8 cellular contexts compared by ENCODE assay signal in genomic region chr15:84034831-84035753, GRCh38.
DNase-seq lines count a peak whose midpoint lies in the region; ATAC-seq, FAIRE-seq and TF ChIP-seq lines count a peak whose summit lies in the region.

No MANE protein-coding gene starts in this region.

- CTCF ChIA-PET in K562 (lab: Yijun Ruan, JAX; ENCODE audit: low intra/inter-chr PET ratio), result no interaction called here

- intact Hi-C loops in K562 (cut with micrococcal nuclease), result no loop called here

- H2AFZ ChIP-seq in K562 (ENCODE audit: low read depth, low read length), result no peak overlapping the region

- H3K9ac ChIP-seq in K562 (ENCODE audit: insufficient read depth in 1 of 2, low read depth in 2 of 2, low read length in 2 of 2), result no peak overlapping the region

- POLR2A ChIA-PET in K562 (lab: Yijun Ruan, JAX), result no interaction called here

- ATAC-seq in K562 (peak; percentile 87), GM21737 (IDR thresholded peaks at IDR 0.05; ENCODE audit: unreplicated experiment) (no peak), HG03571 (IDR thresholded peaks at IDR 0.05; ENCODE audit: unreplicated experiment) (no peak), HG03439 (IDR thresholded peaks at IDR 0.05; ENCODE audit: unreplicated experiment) (no peak)

- 0 out of 5 replicates have a peak, but pooled peaks cover 0 to 2% of the 10 kb centered on the region in 2 experiments for H3K27me3 ChIP-seq in K562 (ENCODE audit: control insufficient read depth in 2 of 2, insufficient read depth in 2 of 2, low read length in 2 of 2)

- no peak for TF ChIP-seq EP300 in K562 (IDR thresholded peaks at IDR 0.05; ENCODE audit: low read length)

- peak in 1 of 2 experiments; percentile 36; a peak in 2 of 4 replicates for TF ChIP-seq RAD21 in K562 (CRISPR knock-in tag; conservative IDR thresholded peaks at IDR 0.05 in 1 of 2, IDR thresholded peaks at IDR 0.05 in 1 of 2)

- peak; percentile 31 to 51 (median 43); a peak in 4 of 6 replicates for TF ChIP-seq CTCF in K562 (IDR thresholded peaks at IDR 0.05 in 2 of 3, conservative IDR thresholded peaks at IDR 0.05 in 1 of 3; ENCODE audit: insufficient read depth in 2 of 3, low read depth in 1 of 3, low read length in 3 of 3)

- H3K4me3 ChIP-seq in K562, result no peak overlapping the region

- no peak for FAIRE-seq in K562 (lab: Jason Lieb, UNC)

- no peak for TF ChIP-seq POLR2A in K562 (conservative IDR thresholded peaks at IDR 0.05)

- H3K36me3 ChIP-seq in K562 (ENCODE audit: control insufficient read depth, insufficient read depth, low read length), result no peaks in the 10 kb centered on the region

- no peaks in the 10 kb centered on the region for H4K20me1 ChIP-seq in K562 (replicated peaks; ENCODE audit: control insufficient read depth, insufficient read depth, low read length)

- H3K4me1 ChIP-seq in K562 (replicated peaks in 1 of 2; ENCODE audit: control insufficient read depth in 2 of 2, insufficient read depth in 2 of 2, low read length in 2 of 2), result no peaks in the 10 kb centered on the region

- no peak overlapping the region for H3K4me2 ChIP-seq in K562 (ENCODE audit: insufficient read depth, low read length)

- H3K79me2 ChIP-seq in K562 (ENCODE audit: control insufficient read depth, insufficient read depth, low read length), result no peaks in the 10 kb centered on the region

- DNase-seq in GM03348 (ENCODE audit: low spot score), result peak; percentile 52
- DNase-seq in KBM-7, result peak; percentile 43
- peak in 3 of 4 experiments; percentile 3 to 22 (median 20) for DNase-seq in K562 (ENCODE audit: extremely low read depth in 1 of 4, low spot score in 3 of 4)
- DNase-seq in kidney tubule cell (ENCODE audit: low spot score), result peak; percentile 43
- no peak for DNase-seq in stimulated activated naive CD4-positive, alpha-beta T cell treated with Interleukin-2 at 50 U/mL for 16 hours (lab: John Stamatoyannopoulos, UW)

- no peaks in the 10 kb centered on the region for H3K9me1 ChIP-seq in K562 (ENCODE audit: control insufficient read depth, insufficient read depth, low read length)

- no TSS peak for BruUV-seq in K562 (replicated peaks; lab: Mats Ljungman, UMichigan)

- no peak overlapping the region for H3K27ac ChIP-seq in K562 (ENCODE audit: extremely low read depth, low read depth, low read length)

- 0% methylated on average over 3 of the region's 3 CpGs for WGBS in K562 (ENCODE audit: insufficient coverage, low coverage, missing lambda C conversion rate)

- in situ Hi-C loops in KBM-7 (cut with MboI; ENCODE audit: low pct_unique_long_range_greater_than_20kb, low sequenced_read_pairs) (no loop called here), K562 (cut with MboI) (no loop called here)

- H3K9me3 ChIP-seq in K562 (replicated peaks; ENCODE audit: control insufficient read depth, insufficient read depth, low read depth, low read length), result no peaks in the 10 kb centered on the region

TF ChIP-seq in K562, 482 proteins besides CTCF, POLR2A, EP300 and RAD21:
- no peak for TF ChIP-seq POLR2AphosphoS2 (IDR thresholded peaks at IDR 0.05; ENCODE audit: low read length)
- TF ChIP-seq, protein P1, sequence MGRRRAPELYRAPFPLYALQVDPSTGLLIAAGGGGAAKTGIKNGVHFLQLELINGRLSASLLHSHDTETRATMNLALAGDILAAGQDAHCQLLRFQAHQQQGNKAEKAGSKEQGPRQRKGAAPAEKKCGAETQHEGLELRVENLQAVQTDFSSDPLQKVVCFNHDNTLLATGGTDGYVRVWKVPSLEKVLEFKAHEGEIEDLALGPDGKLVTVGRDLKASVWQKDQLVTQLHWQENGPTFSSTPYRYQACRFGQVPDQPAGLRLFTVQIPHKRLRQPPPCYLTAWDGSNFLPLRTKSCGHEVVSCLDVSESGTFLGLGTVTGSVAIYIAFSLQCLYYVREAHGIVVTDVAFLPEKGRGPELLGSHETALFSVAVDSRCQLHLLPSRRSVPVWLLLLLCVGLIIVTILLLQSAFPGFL (CRISPR knock-in tag; IDR thresholded peaks at IDR 0.05), result no peak
- TF ChIP-seq PHF20 (IDR thresholded peaks at IDR 0.05; ENCODE audit: partially characterized antibody), result no peak
- no peak for TF ChIP-seq ZNF232 (CRISPR knock-in tag; IDR thresholded peaks at IDR 0.05)
- no peak for TF ChIP-seq NR2F6 (CRISPR knock-in tag; IDR thresholded peaks at IDR 0.05)
- TF ChIP-seq SPI1 (IDR thresholded peaks at IDR 0.05; ENCODE audit: borderline replicate concordance, low read depth, low read length), result no peak
- no peak for TF ChIP-seq SIRT6 (IDR thresholded peaks at IDR 0.05; ENCODE audit: low read depth, low read length)
TF ChIP-seq in K562: peak in this region for 0.
